ENCODE assay signal across 1 cellular context in the genomic region with DNA sequence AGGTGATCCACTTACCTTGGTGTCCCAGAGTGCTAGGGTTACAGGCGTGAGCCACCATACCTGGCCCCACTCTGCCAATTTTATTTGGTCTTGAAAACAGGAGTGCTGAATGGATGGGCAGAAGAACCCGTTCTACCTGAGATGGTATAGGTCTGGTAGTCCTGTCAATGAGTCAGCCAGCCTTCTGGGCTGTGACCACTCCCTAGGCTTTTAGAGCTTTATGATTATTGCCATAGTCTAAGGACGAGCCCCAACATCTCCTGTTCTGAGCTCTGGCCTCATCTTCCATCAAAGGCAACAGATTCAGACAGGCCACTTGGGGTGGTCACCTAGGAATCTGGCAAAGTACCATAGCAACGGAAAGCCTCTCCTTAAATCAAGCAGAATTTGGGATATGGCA.
TF ChIP-seq lines count a peak whose summit lies in the region.

No MANE protein-coding gene starts in this region.

TF ChIP-seq in K562, 482 proteins besides CTCF, POLR2A, EP300 and RAD21:
- TF ChIP-seq ZNF263 (CRISPR knock-in tag; IDR thresholded peaks at IDR 0.05; ENCODE audit: borderline replicate concordance), result no peak
- TF ChIP-seq TRIM24 (IDR thresholded peaks at IDR 0.05), result no peak
- TF ChIP-seq ZKSCAN1 (IDR thresholded peaks at IDR 0.05; ENCODE audit: low read depth, low read length), result no peak
- TF ChIP-seq TCF3 (CRISPR knock-in tag; IDR thresholded peaks at IDR 0.05), result no peak
- TF ChIP-seq, protein P1, sequence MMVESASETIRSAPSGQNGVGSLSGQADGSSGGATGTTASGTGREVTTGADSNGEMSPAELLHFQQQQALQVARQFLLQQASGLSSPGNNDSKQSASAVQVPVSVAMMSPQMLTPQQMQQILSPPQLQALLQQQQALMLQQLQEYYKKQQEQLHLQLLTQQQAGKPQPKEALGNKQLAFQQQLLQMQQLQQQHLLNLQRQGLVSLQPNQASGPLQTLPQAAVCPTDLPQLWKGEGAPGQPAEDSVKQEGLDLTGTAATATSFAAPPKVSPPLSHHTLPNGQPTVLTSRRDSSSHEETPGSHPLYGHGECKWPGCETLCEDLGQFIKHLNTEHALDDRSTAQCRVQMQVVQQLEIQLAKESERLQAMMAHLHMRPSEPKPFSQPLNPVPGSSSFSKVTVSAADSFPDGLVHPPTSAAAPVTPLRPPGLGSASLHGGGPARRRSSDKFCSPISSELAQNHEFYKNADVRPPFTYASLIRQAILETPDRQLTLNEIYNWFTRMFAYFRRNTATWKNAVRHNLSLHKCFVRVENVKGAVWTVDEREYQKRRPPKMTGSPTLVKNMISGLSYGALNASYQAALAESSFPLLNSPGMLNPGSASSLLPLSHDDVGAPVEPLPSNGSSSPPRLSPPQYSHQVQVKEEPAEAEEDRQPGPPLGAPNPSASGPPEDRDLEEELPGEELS (CRISPR knock-in tag; IDR thresholded peaks at IDR 0.05; ENCODE audit: borderline replicate concordance), result no peak
- TF ChIP-seq POLR2G (IDR thresholded peaks at IDR 0.05; ENCODE audit: low read depth, low read length), result no peak
- no peak for TF ChIP-seq TAL1 (IDR thresholded peaks at IDR 0.05)
- TF ChIP-seq, protein P2, sequence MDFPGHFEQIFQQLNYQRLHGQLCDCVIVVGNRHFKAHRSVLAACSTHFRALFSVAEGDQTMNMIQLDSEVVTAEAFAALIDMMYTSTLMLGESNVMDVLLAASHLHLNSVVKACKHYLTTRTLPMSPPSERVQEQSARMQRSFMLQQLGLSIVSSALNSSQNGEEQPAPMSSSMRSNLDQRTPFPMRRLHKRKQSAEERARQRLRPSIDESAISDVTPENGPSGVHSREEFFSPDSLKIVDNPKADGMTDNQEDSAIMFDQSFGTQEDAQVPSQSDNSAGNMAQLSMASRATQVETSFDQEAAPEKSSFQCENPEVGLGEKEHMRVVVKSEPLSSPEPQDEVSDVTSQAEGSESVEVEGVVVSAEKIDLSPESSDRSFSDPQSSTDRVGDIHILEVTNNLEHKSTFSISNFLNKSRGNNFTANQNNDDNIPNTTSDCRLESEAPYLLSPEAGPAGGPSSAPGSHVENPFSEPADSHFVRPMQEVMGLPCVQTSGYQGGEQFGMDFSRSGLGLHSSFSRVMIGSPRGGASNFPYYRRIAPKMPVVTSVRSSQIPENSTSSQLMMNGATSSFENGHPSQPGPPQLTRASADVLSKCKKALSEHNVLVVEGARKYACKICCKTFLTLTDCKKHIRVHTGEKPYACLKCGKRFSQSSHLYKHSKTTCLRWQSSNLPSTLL (IDR thresholded peaks at IDR 0.05), result no peak
- no peak for TF ChIP-seq ZNF253 (CRISPR knock-in tag; conservative IDR thresholded peaks at IDR 0.05)
- TF ChIP-seq, protein P3, sequence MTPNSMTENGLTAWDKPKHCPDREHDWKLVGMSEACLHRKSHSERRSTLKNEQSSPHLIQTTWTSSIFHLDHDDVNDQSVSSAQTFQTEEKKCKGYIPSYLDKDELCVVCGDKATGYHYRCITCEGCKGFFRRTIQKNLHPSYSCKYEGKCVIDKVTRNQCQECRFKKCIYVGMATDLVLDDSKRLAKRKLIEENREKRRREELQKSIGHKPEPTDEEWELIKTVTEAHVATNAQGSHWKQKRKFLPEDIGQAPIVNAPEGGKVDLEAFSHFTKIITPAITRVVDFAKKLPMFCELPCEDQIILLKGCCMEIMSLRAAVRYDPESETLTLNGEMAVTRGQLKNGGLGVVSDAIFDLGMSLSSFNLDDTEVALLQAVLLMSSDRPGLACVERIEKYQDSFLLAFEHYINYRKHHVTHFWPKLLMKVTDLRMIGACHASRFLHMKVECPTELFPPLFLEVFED (CRISPR knock-in tag; conservative IDR thresholded peaks at IDR 0.05), result no peak
- no peak for TF ChIP-seq ZFX (CRISPR knock-in tag; IDR thresholded peaks at IDR 0.05)
- no peak for TF ChIP-seq ZNF77 (CRISPR knock-in tag; IDR thresholded peaks at IDR 0.05)
TF ChIP-seq in K562: peak in this region for 0.
